1 cellular context compared by ENCODE assay signal in the genomic region with DNA sequence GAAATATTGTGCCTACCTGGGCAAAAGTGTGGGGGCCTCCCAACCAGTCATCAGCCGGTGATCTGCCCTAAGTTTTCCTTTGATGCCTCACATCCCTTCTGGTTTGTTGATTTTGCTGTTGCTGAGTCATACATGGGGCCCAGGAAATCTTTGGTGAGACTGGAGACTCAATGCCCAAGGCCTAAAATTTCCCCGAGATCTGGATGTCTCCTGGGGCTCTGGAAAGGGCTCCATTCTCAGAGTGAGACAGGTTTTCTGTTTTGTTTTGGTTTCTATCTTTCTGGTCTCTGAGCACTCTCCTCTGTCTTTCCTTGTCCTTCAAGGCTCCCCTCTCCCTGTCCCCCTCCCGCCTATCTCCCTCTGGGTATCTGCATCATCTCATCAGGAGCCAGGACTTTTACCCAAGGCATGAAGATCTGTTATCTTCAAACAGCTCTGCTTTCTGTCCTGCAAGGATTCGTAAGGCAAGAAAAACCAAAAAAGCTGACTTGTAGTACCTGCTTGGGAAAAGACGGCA.
TF ChIP-seq lines count a peak whose summit lies in the region.

No MANE protein-coding gene starts in this region.

TF ChIP-seq in HEK293, 187 proteins besides CTCF, POLR2A, EP300 and RAD21 (continued from another document):
- TF ChIP-seq ZNF121 (tag by site-specific recombination; IDR thresholded peaks at IDR 0.05), result no peak
- no peak for TF ChIP-seq SCRT2 (tag by site-specific recombination; IDR thresholded peaks at IDR 0.05)
- no peak for TF ChIP-seq ZNF621 (tag by site-specific recombination; IDR thresholded peaks at IDR 0.05)
- TF ChIP-seq, protein P1, sequence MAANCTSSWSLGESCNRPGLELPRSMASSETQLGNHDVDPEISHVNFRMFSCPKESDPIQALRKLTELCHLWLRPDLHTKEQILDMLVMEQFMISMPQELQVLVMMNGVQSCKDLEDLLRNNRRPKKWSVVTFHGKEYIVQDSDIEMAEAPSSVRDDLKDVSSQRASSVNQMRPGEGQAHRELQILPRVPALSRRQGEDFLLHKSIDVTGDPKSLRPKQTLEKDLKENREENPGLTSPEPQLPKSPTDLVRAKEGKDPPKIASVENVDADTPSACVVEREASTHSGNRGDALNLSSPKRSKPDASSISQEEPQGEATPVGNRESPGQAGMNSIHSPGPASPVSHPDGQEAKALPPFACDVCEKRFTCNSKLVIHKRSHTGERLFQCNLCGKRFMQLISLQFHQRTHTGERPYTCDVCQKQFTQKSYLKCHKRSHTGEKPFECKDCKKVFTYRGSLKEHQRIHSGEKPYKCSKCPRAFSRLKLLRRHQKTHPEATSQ (tag by site-specific recombination; IDR thresholded peaks at IDR 0.05), result no peak
- TF ChIP-seq ZNF311 (tag by site-specific recombination; IDR thresholded peaks at IDR 0.05; ENCODE audit: borderline replicate concordance), result no peak
- TF ChIP-seq ZNF157 (tag by site-specific recombination; IDR thresholded peaks at IDR 0.05), result no peak
- TF ChIP-seq AEBP2 (tag by site-specific recombination; IDR thresholded peaks at IDR 0.05; ENCODE audit: borderline replicate concordance), result no peak
- no peak for TF ChIP-seq ZNF155 (tag by site-specific recombination; IDR thresholded peaks at IDR 0.05)
- TF ChIP-seq ZSCAN23 (tag by site-specific recombination; IDR thresholded peaks at IDR 0.05), result no peak
- peak; percentile 67; the same call in 1 of the 2 replicates for TF ChIP-seq ZNF692 (tag by site-specific recombination; IDR thresholded peaks at IDR 0.05)
- TF ChIP-seq ZXDB (tag by site-specific recombination; IDR thresholded peaks at IDR 0.05), result no peak
- TF ChIP-seq YY1 (tag by site-specific recombination; IDR thresholded peaks at IDR 0.05), result no peak
- TF ChIP-seq ZEB2 (tag by site-specific recombination; IDR thresholded peaks at IDR 0.05), result no peak
- no peak for TF ChIP-seq ZBTB44 (tag by site-specific recombination; IDR thresholded peaks at IDR 0.05)
- 0 out of 2 replicates have a peak, but pooled peaks have one; percentile 22 for TF ChIP-seq ZFP69B (tag by site-specific recombination; IDR thresholded peaks at IDR 0.05)
- TF ChIP-seq ZNF362 (tag by site-specific recombination; IDR thresholded peaks at IDR 0.05), result no peak
- TF ChIP-seq ZBTB17 (tag by site-specific recombination; IDR thresholded peaks at IDR 0.05), result peak; percentile 48; the same call in 1 of the 2 replicates
